In genomic region chr3:58667229-58667628, GRCh38 we compare ENCODE assay signal across 1 cellular context.
TF ChIP-seq lines count a peak whose summit lies in the region.

No MANE protein-coding gene starts in this region.

TF ChIP-seq in H1, 55 proteins besides CTCF, POLR2A, EP300 and RAD21:
- TF ChIP-seq SIRT6 (IDR thresholded peaks at IDR 0.05; ENCODE audit: low read length) (no peak), HDAC6 (IDR thresholded peaks at IDR 0.05; ENCODE audit: low read depth, low read length) (no peak), RFX5 (IDR thresholded peaks at IDR 0.05; ENCODE audit: borderline replicate concordance, low read depth, low read length) (no peak), GABPA (IDR thresholded peaks at IDR 0.05; ENCODE audit: borderline replicate concordance, insufficient read depth, low read length) (no peak), EGR1 (IDR thresholded peaks at IDR 0.05; ENCODE audit: borderline replicate concordance, low read depth, low read length) (no peak), TBP (IDR thresholded peaks at IDR 0.05; ENCODE audit: low read depth, low read length) (no peak), TCF12 (IDR thresholded peaks at IDR 0.05; ENCODE audit: low read depth, low read length) (no peak), SRF (IDR thresholded peaks at IDR 0.05; ENCODE audit: low read depth, low read length) (no peak), FOSL1 (IDR thresholded peaks at IDR 0.05; ENCODE audit: insufficient read depth, low read depth, low read length) (no peak), NRF1 (IDR thresholded peaks at IDR 0.05; ENCODE audit: low read depth, low read length) (no peak), CEBPB (IDR thresholded peaks at IDR 0.05; ENCODE audit: low read depth, low read length) (no peak)
